Comparison of ENCODE assay signal across 24 cellular contexts in genomic region chr16:53449816-53450517, GRCh38. TPM values are rescaled to one million over a fixed set of nuclear protein-coding genes. Genes with fewer than 3 reads are reported as not detected.
DNase-seq lines count a peak whose midpoint lies in the region; ATAC-seq, FAIRE-seq and TF ChIP-seq lines count a peak whose summit lies in the region.
"Had no signal": no experiment of that assay in that cellular context is flagged by ENCODE, and none has a peak within 500 bp of the region (broad histone marks: within the 10 kb centered on the region; RNA-seq: fewer than 3 reads in every experiment).

No MANE protein-coding gene starts in this region.

- H3K27ac ChIP-seq in Karpas-422 (ENCODE audit: low read length) = peak overlapping the region; percentile 86
- no peak overlapping the region for H3K27ac ChIP-seq in GM23338 (ENCODE audit: low read depth)
- H3K27ac ChIP-seq: neutrophil, sigmoid colon had no signal

- H3K4me1 ChIP-seq in Karpas-422 (ENCODE audit: low read length) (peaks cover 18% of the 10 kb centered on the region), GM23338 (ENCODE audit: insufficient read depth) (no peaks in the 10 kb centered on the region)
- H3K4me1 ChIP-seq: sigmoid colon had no signal

- no peaks in the 10 kb centered on the region for H3K9me2 ChIP-seq in Karpas-422 (replicated peaks; ENCODE audit: insufficient read depth, low read length)
- H3K9me2 ChIP-seq in GM23338 (ENCODE audit: insufficient read depth) = no peaks in the 10 kb centered on the region

- H3K4me3 ChIP-seq in Karpas-422 (ENCODE audit: low read length) (peak overlapping the region; percentile 44), GM23338 (no peak overlapping the region)
- H3K4me3 ChIP-seq: sigmoid colon had no signal

- peak overlapping the region; percentile 77 for H3K27ac Mint-ChIP-seq in activated naive CD4-positive, alpha-beta T cell treated with anti-CD3 and anti-CD28 coated beads for 36 hours
- peak overlapping the region; percentile 87 for H3K27ac Mint-ChIP-seq in activated naive CD8-positive, alpha-beta T cell
- peak overlapping the region; percentile 55 for H3K27ac Mint-ChIP-seq in stimulated activated naive CD8-positive, alpha-beta T cell treated with anti-CD3 and anti-CD28 coated beads, Interleukin-15, Interleukin-2, amounts not matched to agents 100 ng/mL and 50 ng/mL, for 24 hours
- H3K27ac Mint-ChIP-seq in GM23338 = no peak overlapping the region
- H3K27ac Mint-ChIP-seq: HFFc6 had no signal

- H3K27me3 ChIP-seq in Karpas-422 (ENCODE audit: low read length) = no peaks in the 10 kb centered on the region
- no peaks in the 10 kb centered on the region for H3K27me3 ChIP-seq in GM23338 (ENCODE audit: insufficient read depth)
- H3K27me3 ChIP-seq: neutrophil, sigmoid colon had no signal

- H3K4me1 Mint-ChIP-seq in activated naive CD4-positive, alpha-beta T cell treated with anti-CD3 and anti-CD28 coated beads for 36 hours (ENCODE audit: low read depth) = peaks cover 53% of the 10 kb centered on the region
- peaks cover 75% of the 10 kb centered on the region for H3K4me1 Mint-ChIP-seq in activated naive CD8-positive, alpha-beta T cell (ENCODE audit: low read depth)
- H3K4me1 Mint-ChIP-seq in stimulated activated naive CD8-positive, alpha-beta T cell treated with anti-CD3 and anti-CD28 coated beads, Interleukin-15, Interleukin-2, amounts not matched to agents 100 ng/mL and 50 ng/mL, for 24 hours (ENCODE audit: low read depth) = peaks cover 69% of the 10 kb centered on the region
- H3K4me1 Mint-ChIP-seq in GM23338 = no peaks in the 10 kb centered on the region

- H3K9ac ChIP-seq in Karpas-422 (ENCODE audit: low read length) = peak overlapping the region; percentile 39

- H3K4me3 Mint-ChIP-seq in activated naive CD4-positive, alpha-beta T cell treated with anti-CD3 and anti-CD28 coated beads for 36 hours = peak overlapping the region; percentile 22
- H3K4me3 Mint-ChIP-seq in activated naive CD8-positive, alpha-beta T cell = peak overlapping the region; percentile 84
- H3K4me3 Mint-ChIP-seq in stimulated activated naive CD8-positive, alpha-beta T cell treated with anti-CD3 and anti-CD28 coated beads, Interleukin-15, Interleukin-2, amounts not matched to agents 100 ng/mL and 50 ng/mL, for 24 hours = peak overlapping the region; percentile 56
- no peak overlapping the region for H3K4me3 Mint-ChIP-seq in GM23338
- H3K4me3 Mint-ChIP-seq: HFFc6 had no signal

- H3F3A ChIP-seq in GM23338 (replicated peaks; ENCODE audit: low read depth) = no peaks in the 10 kb centered on the region

- no peaks in the 10 kb centered on the region for H3K9me3 Mint-ChIP-seq in activated naive CD4-positive, alpha-beta T cell treated with anti-CD3 and anti-CD28 coated beads for 36 hours
- no peaks in the 10 kb centered on the region for H3K9me3 Mint-ChIP-seq in activated naive CD8-positive, alpha-beta T cell (ENCODE audit: low read depth)
- H3K9me3 Mint-ChIP-seq in stimulated activated naive CD8-positive, alpha-beta T cell treated with anti-CD3 and anti-CD28 coated beads, Interleukin-15, Interleukin-2, amounts not matched to agents 100 ng/mL and 50 ng/mL, for 24 hours = no peaks in the 10 kb centered on the region
- H3K9me3 Mint-ChIP-seq in GM23338 = no peaks in the 10 kb centered on the region
- H3K9me3 Mint-ChIP-seq: HFFc6 had no signal

- H2AFZ ChIP-seq in Karpas-422 (ENCODE audit: low read length) = 0 out of 2 replicates have a peak overlapping the region, but pooled peaks have one; percentile 39
- no peak overlapping the region for H2AFZ ChIP-seq in GM23338

- TF ChIP-seq CTCF in GM23338 (conservative IDR thresholded peaks at IDR 0.05; ENCODE audit: low read depth in 2 of 2) = no peak

- H4K20me1 ChIP-seq in Karpas-422 (ENCODE audit: insufficient read depth, low read depth, low read length) = no peaks in the 10 kb centered on the region
- no peaks in the 10 kb centered on the region for H4K20me1 ChIP-seq in GM23338 (replicated peaks; ENCODE audit: insufficient read depth)

- no peak for DNase-seq in activated naive CD4-positive, alpha-beta T cell treated with anti-CD3 and anti-CD28 coated beads for 36 hours
- DNase-seq in activated naive CD4-positive, alpha-beta T cell treated with anti-CD3 and anti-CD28 coated beads, Interleukin-2, amount 50 U/mL, for 16 hours = no peak
- DNase-seq in Karpas-422 (peak; percentile 77), HTR-8/SVneo (ENCODE audit: insufficient read length, low spot score) (no peak), GM23338 (ENCODE audit: low spot score) (no peak), DMS114 treated with DMSO at 0.1 percent for 48 hours (lab: John Stamatoyannopoulos, UW; ENCODE audit: unreplicated experiment) (no peak)
- DNase-seq: activated CD8-positive, alpha-beta memory T cell treated with anti-CD3 and anti-CD28 coated beads, Interleukin-2, amount 50 U/mL, for 48 hours; cortex of kidney; erythroblast; glutamatergic neuron; HFFc6; KBM-7; NCI-H1417 treated with DMSO at 0.1 percent for 48 hours; NCI-H345; SHP77 treated with DMSO at 0.1 percent for 48 hours; sigmoid colon; stimulated activated CD4-positive, alpha-beta T cell treated with anti-CD3 and anti-CD28 coated beads, Interleukin-2, amount 100 ng/mL, for 48 hours; stimulated activated CD8-positive, alpha-beta memory T cell treated with anti-CD3 and anti-CD28 coated beads, Interleukin-4, amount 100 ng/mL, for 48 hours; trophoblast cell had no signal

- intact Hi-C loops in activated naive CD4-positive, alpha-beta T cell treated with anti-CD3 and anti-CD28 coated beads for 36 hours (cut with micrococcal nuclease) = no loop called here

- ATAC-seq in GM23338 = no peak

- CTCF ChIA-PET in activated naive CD4-positive, alpha-beta T cell treated with anti-CD3 and anti-CD28 coated beads for 36 hours (lab: Charles Lee) = no interaction called here

- H3K9me3 ChIP-seq in Karpas-422 (ENCODE audit: low read length) = no peaks in the 10 kb centered on the region
- H3K9me3 ChIP-seq: neutrophil, sigmoid colon had no signal

- FAIRE-seq in HTR-8/SVneo (lab: Jason Lieb, UNC) = no peak
- FAIRE-seq: D721Med, TTC549 had no signal

- peaks cover 21% of the 10 kb centered on the region for H3K36me3 Mint-ChIP-seq in activated naive CD4-positive, alpha-beta T cell treated with anti-CD3 and anti-CD28 coated beads for 36 hours (ENCODE audit: low read depth)
- H3K36me3 Mint-ChIP-seq in activated naive CD8-positive, alpha-beta T cell = peaks cover 4% of the 10 kb centered on the region
- peaks cover 43% of the 10 kb centered on the region for H3K36me3 Mint-ChIP-seq in stimulated activated naive CD8-positive, alpha-beta T cell treated with anti-CD3 and anti-CD28 coated beads, Interleukin-15, Interleukin-2, amounts not matched to agents 100 ng/mL and 50 ng/mL, for 24 hours (ENCODE audit: low read depth)
- H3K36me3 Mint-ChIP-seq in GM23338 (ENCODE audit: low read depth) = peaks cover 16% of the 10 kb centered on the region

- peak overlapping the region; percentile 77 for H3K4me2 ChIP-seq in Karpas-422 (ENCODE audit: low read depth, low read length, poor library complexity, severe bottlenecking)
- H3K4me2 ChIP-seq in GM23338 = no peak overlapping the region

- H3K36me3 ChIP-seq in Karpas-422 (ENCODE audit: insufficient read depth, low read length) (peaks cover 32% of the 10 kb centered on the region), GM23338 (ENCODE audit: insufficient read depth) (peaks cover 13% of the 10 kb centered on the region)

- H3K79me2 ChIP-seq in Karpas-422 (ENCODE audit: low read length) = peaks cover 18% of the 10 kb centered on the region; the same call in 1 of the 2 replicates
- H3K79me2 ChIP-seq in GM23338 (replicated peaks; ENCODE audit: insufficient read depth) = no peaks in the 10 kb centered on the region

- no peaks in the 10 kb centered on the region for H3K27me3 Mint-ChIP-seq in activated naive CD4-positive, alpha-beta T cell treated with anti-CD3 and anti-CD28 coated beads for 36 hours (ENCODE audit: low read depth)
- H3K27me3 Mint-ChIP-seq in activated naive CD8-positive, alpha-beta T cell = no peaks in the 10 kb centered on the region
- no peaks in the 10 kb centered on the region for H3K27me3 Mint-ChIP-seq in stimulated activated naive CD8-positive, alpha-beta T cell treated with anti-CD3 and anti-CD28 coated beads, Interleukin-15, Interleukin-2, amounts not matched to agents 100 ng/mL and 50 ng/mL, for 24 hours
- no peaks in the 10 kb centered on the region for H3K27me3 Mint-ChIP-seq in GM23338 (ENCODE audit: insufficient read depth, low read depth, poor library complexity)

TF ChIP-seq in GM23338, 12 proteins besides CTCF, POLR2A, EP300 and RAD21 (continues in another document):
- no peak for TF ChIP-seq ZNF331 (CRISPR knock-in tag; IDR thresholded peaks at IDR 0.05; ENCODE audit: low read depth)
- no peak for TF ChIP-seq POLR2AphosphoS5 (IDR thresholded peaks at IDR 0.05; ENCODE audit: low read depth)
- no peak for TF ChIP-seq ZNF114 (CRISPR knock-in tag; IDR thresholded peaks at IDR 0.05)
- no peak for TF ChIP-seq ETS1 (IDR thresholded peaks at IDR 0.05)

RNA-seq across cellular contexts. Expression of gene RBL2, which starts 15.7 kb away (rescaled TPM):
- total RNA-seq in activated naive CD4-positive, alpha-beta T cell treated with anti-CD3 and anti-CD28 coated beads for 36 hours = 100 to 1,000 TPM in 1 of 2 experiments, 10 to 100 TPM in 1; 99.2 to 100 TPM
- total RNA-seq in Karpas-422 (2014; rRNA removed; shearing (Covaris generic); ENCODE audit: low replicate concordance) = 55.6 and 97.9 TPM in 2 replicates
- total RNA-seq in GM23338 (2014; rRNA removed; shearing (Covaris generic)) = 34.1 and 43.3 TPM in 2 replicates
- 9.8 and 15.4 TPM in 2 replicates for polyA plus RNA-seq in GM23338 (2016; fragmentation: Nextera tagmentation; extraction: Ambion mirVana)

RNA-seq across cellular contexts. Expression of gene AKTIP, which starts 53.0 kb away (rescaled TPM):
- 10 to 100 TPM; 26.1 to 27.3 TPM for total RNA-seq in activated naive CD4-positive, alpha-beta T cell treated with anti-CD3 and anti-CD28 coated beads for 36 hours
- 9.0 and 15.8 TPM in 2 replicates for total RNA-seq in Karpas-422 (2014; rRNA removed; shearing (Covaris generic); ENCODE audit: low replicate concordance)
- 14.7 and 21.6 TPM in 2 replicates for total RNA-seq in GM23338 (2014; rRNA removed; shearing (Covaris generic))
- polyA plus RNA-seq in GM23338 (2016; fragmentation: Nextera tagmentation; extraction: Ambion mirVana) = 15.2 and 17.3 TPM in 2 replicates
